Comparison of ENCODE assay signal across 23 cellular contexts in genomic region chr6:167751579-167752115, GRCh38.
DNase-seq lines count a peak whose midpoint lies in the region; ATAC-seq and TF ChIP-seq lines count a peak whose summit lies in the region.
"Had no signal": no experiment of that assay in that cellular context is flagged by ENCODE, and none has a peak within 500 bp of the region (broad histone marks: within the 10 kb centered on the region; RNA-seq: fewer than 3 reads in every experiment).

No MANE protein-coding gene starts in this region.

- H3K27me3 ChIP-seq in endodermal cell (ENCODE audit: control insufficient read depth, insufficient read depth, low read length, poor library complexity, severe bottlenecking) (no peaks in the 10 kb centered on the region), lower lobe of right lung (ENCODE audit: low read depth) (no peaks in the 10 kb centered on the region), suprapubic skin (no peaks in the 10 kb centered on the region)
- H3K27me3 ChIP-seq: cardiac muscle cell, vagina had no signal

- H3K36me3 ChIP-seq in endodermal cell (ENCODE audit: control insufficient read depth, insufficient read depth, low read length) (no peaks in the 10 kb centered on the region), lower lobe of right lung (no peaks in the 10 kb centered on the region), suprapubic skin (no peaks in the 10 kb centered on the region)
- H3K36me3 ChIP-seq: cardiac muscle cell, vagina had no signal

- no peak for TF ChIP-seq EP300 in suprapubic skin (IDR thresholded peaks at IDR 0.05)

- H3K9me3 Mint-ChIP-seq in Calu3 (ENCODE audit: low read depth, unreplicated experiment) (no peaks in the 10 kb centered on the region), endodermal cell (peaks cover 8% of the 10 kb centered on the region)
- H3K9me3 Mint-ChIP-seq: activated CD4-positive, alpha-beta T cell treated with anti-CD3 and anti-CD28 coated beads, Interleukin-2, amount 10 ng/mL, durations not matched to agents 7 days and 5 days; CD4-positive, alpha-beta T cell; dendritic cell treated with granulocyte-macrophage colony-stimulating factor and Interleukin-4, amounts not matched to agents 40 ng/mL and 50 ng/mL, for 4 days had no signal

- H3K4me1 ChIP-seq in endodermal cell (ENCODE audit: control insufficient read depth, insufficient read depth, low read length) = peaks cover 16% of the 10 kb centered on the region
- peaks cover 17% of the 10 kb centered on the region for H3K4me1 ChIP-seq in lower lobe of right lung
- peaks cover 25% of the 10 kb centered on the region for H3K4me1 ChIP-seq in suprapubic skin

- no peak for DNase-seq in Calu3
- no peak for DNase-seq in endodermal cell
- no peak for DNase-seq in lower lobe of right lung
- no peak for DNase-seq in suprapubic skin (ENCODE audit: low spot score in 2 of 2)
- DNase-seq in LoVo (ENCODE audit: low spot score) = no peak
- no peak for DNase-seq in GM10248 (ENCODE audit: extremely low spot score)
- no peak for DNase-seq in hippocampal formation (lab: John Stamatoyannopoulos, UW)
- DNase-seq: activated CD4-positive, alpha-beta T cell treated with anti-CD3 and anti-CD28 coated beads, Interleukin-2, amount 10 ng/mL, durations not matched to agents 7 days and 5 days; activated CD8-positive, alpha-beta memory T cell treated with anti-CD3 and anti-CD28 coated beads, Interleukin-2, amount 10 ng/mL, durations not matched to agents 7 days and 5 days; activated naive CD4-positive, alpha-beta T cell treated with anti-CD3 and anti-CD28 coated beads, Interleukin-2, amount 50 U/mL, for 16 hours; CD4-positive, alpha-beta T cell; DMS 273 treated with DMSO at 0.1 percent for 48 hours; HCEC 1CT; kidney glomerular epithelial cell; NCI-H1105 treated with DMSO at 0.1 percent for 48 hours; NCI-H2081; OCI-M1; stimulated activated CD8-positive, alpha-beta memory T cell treated with anti-CD3 and anti-CD28 coated beads, Interleukin-4, amount 100 ng/mL, for 48 hours; T-helper 9 cell had no signal

- no peak for TF ChIP-seq POLR2A in suprapubic skin (IDR thresholded peaks at IDR 0.05)

- H3K27me3 Mint-ChIP-seq in Calu3 (ENCODE audit: unreplicated experiment) = no peaks in the 10 kb centered on the region
- peaks cover 9% of the 10 kb centered on the region for H3K27me3 Mint-ChIP-seq in endodermal cell (ENCODE audit: insufficient read depth)
- H3K27me3 Mint-ChIP-seq: activated CD4-positive, alpha-beta T cell treated with anti-CD3 and anti-CD28 coated beads, Interleukin-2, amount 10 ng/mL, durations not matched to agents 7 days and 5 days; activated CD8-positive, alpha-beta memory T cell treated with anti-CD3 and anti-CD28 coated beads, Interleukin-2, amount 10 ng/mL, durations not matched to agents 7 days and 5 days had no signal

- H3K9ac ChIP-seq in endodermal cell (ENCODE audit: extremely low read depth, low read length, poor library complexity, severe bottlenecking) = no peak overlapping the region

- CTCF ChIA-PET in Calu3 (lab: Charles Lee) = interaction anchor here (0.9 to 1.8 kb wide), 4 partner anchors 37 to 45 kb away, joined by 3 to 4 read pairs (median 4); no protein-coding TSS in a partner anchor
- CTCF ChIA-PET in GM10248 (lab: Yijun Ruan, JAX) = interaction anchor here (1.5 kb wide), 1 partner anchor 15 kb away, joined by 3 read pairs; no protein-coding TSS in a partner anchor

- intact Hi-C loops in Calu3 (cut with micrococcal nuclease; ENCODE audit: unreplicated experiment) = no loop called here
- intact Hi-C loops in lower lobe of right lung (cut with DNase I) = no loop called here

- no peak for TF ChIP-seq CTCF in Calu3 (IDR thresholded peaks at IDR 0.05; ENCODE audit: unreplicated experiment)
- TF ChIP-seq CTCF in endodermal cell (conservative IDR thresholded peaks at IDR 0.05) = no peak
- no peak for TF ChIP-seq CTCF in lower lobe of right lung (IDR thresholded peaks at IDR 0.05)
- TF ChIP-seq CTCF in suprapubic skin (IDR thresholded peaks at IDR 0.05) = no peak
- TF ChIP-seq CTCF in GM10248 (IDR thresholded peaks at IDR 0.05; ENCODE audit: control extremely low read depth, extremely low read depth, low read depth, missing control alignments) = no peak

- BruUV-seq in Calu3 (replicated peaks; lab: Mats Ljungman, UMichigan) = no TSS peak

- peak in 1 of 2 donors; percentile 2 for ATAC-seq in lower lobe of right lung
- ATAC-seq: activated CD8-positive, alpha-beta memory T cell treated with anti-CD3 and anti-CD28 coated beads, Interleukin-2, amount 10 ng/mL, durations not matched to agents 7 days and 5 days had no signal

- POLR2A ChIA-PET in GM10248 (lab: Yijun Ruan, JAX) = no interaction called here

- H3K4me3 ChIP-seq in endodermal cell (ENCODE audit: low read length) (no peak overlapping the region), lower lobe of right lung (no peak overlapping the region), suprapubic skin (peak overlapping the region; percentile 20)
- H3K4me3 ChIP-seq: cardiac muscle cell, mucosa of descending colon had no signal

- peaks cover 21% of the 10 kb centered on the region for H3K4me1 Mint-ChIP-seq in Calu3 (ENCODE audit: low read depth, unreplicated experiment)
- H3K4me1 Mint-ChIP-seq in endodermal cell = peaks cover 32% of the 10 kb centered on the region
- H3K4me1 Mint-ChIP-seq: activated CD4-positive, alpha-beta T cell treated with anti-CD3 and anti-CD28 coated beads, Interleukin-2, amount 10 ng/mL, durations not matched to agents 7 days and 5 days; activated CD8-positive, alpha-beta memory T cell treated with anti-CD3 and anti-CD28 coated beads, Interleukin-2, amount 10 ng/mL, durations not matched to agents 7 days and 5 days had no signal

- WGBS in endodermal cell (ENCODE audit: insufficient coverage in 1 of 2, insufficient read length in 1 of 2), 2 experiments = 89 to 98% methylated on average over 5 to 7 of the region's 7 CpGs
- WGBS in suprapubic skin = 44% methylated on average over 7 of the region's 7 CpGs

- H3K27ac Mint-ChIP-seq in Calu3 (ENCODE audit: unreplicated experiment) = peak overlapping the region; percentile 74
- H3K27ac Mint-ChIP-seq in endodermal cell = peak overlapping the region; percentile 75
- H3K27ac Mint-ChIP-seq: activated CD4-positive, alpha-beta T cell treated with anti-CD3 and anti-CD28 coated beads, Interleukin-2, amount 10 ng/mL, durations not matched to agents 7 days and 5 days; activated CD8-positive, alpha-beta memory T cell treated with anti-CD3 and anti-CD28 coated beads, Interleukin-2, amount 10 ng/mL, durations not matched to agents 7 days and 5 days; CD4-positive, alpha-beta T cell; dendritic cell treated with granulocyte-macrophage colony-stimulating factor and Interleukin-4, amounts not matched to agents 40 ng/mL and 50 ng/mL, for 4 days had no signal

- H3K27ac ChIP-seq in endodermal cell (ENCODE audit: low read depth, low read length) (no peak overlapping the region), lower lobe of right lung (peak overlapping the region; percentile 75), suprapubic skin (peak overlapping the region; percentile 77)
- H3K27ac ChIP-seq: cardiac muscle cell, vagina had no signal

- no peaks in the 10 kb centered on the region for H3K36me3 Mint-ChIP-seq in Calu3 (ENCODE audit: insufficient read depth, unreplicated experiment)
- H3K36me3 Mint-ChIP-seq in endodermal cell (ENCODE audit: low read depth) = peaks cover 2% of the 10 kb centered on the region
- H3K36me3 Mint-ChIP-seq: activated CD8-positive, alpha-beta memory T cell treated with anti-CD3 and anti-CD28 coated beads, Interleukin-2, amount 10 ng/mL, durations not matched to agents 7 days and 5 days had no signal

- H3K4me3 Mint-ChIP-seq in Calu3 (ENCODE audit: low read depth, unreplicated experiment) = no peak overlapping the region
- no peak overlapping the region for H3K4me3 Mint-ChIP-seq in endodermal cell
- H3K4me3 Mint-ChIP-seq: activated CD4-positive, alpha-beta T cell treated with anti-CD3 and anti-CD28 coated beads, Interleukin-2, amount 10 ng/mL, durations not matched to agents 7 days and 5 days; activated CD8-positive, alpha-beta memory T cell treated with anti-CD3 and anti-CD28 coated beads, Interleukin-2, amount 10 ng/mL, durations not matched to agents 7 days and 5 days; CD4-positive, alpha-beta T cell; dendritic cell treated with granulocyte-macrophage colony-stimulating factor and Interleukin-4, amounts not matched to agents 40 ng/mL and 50 ng/mL, for 4 days had no signal

- H3K9me3 ChIP-seq in endodermal cell (ENCODE audit: control insufficient read depth, low read length) = no peaks in the 10 kb centered on the region
- H3K9me3 ChIP-seq in lower lobe of right lung = no peaks in the 10 kb centered on the region
- no peaks in the 10 kb centered on the region for H3K9me3 ChIP-seq in suprapubic skin
- H3K9me3 ChIP-seq: mucosa of descending colon, vagina had no signal
